In genomic region chr5:69528609-69529008, GRCh38 we compare ENCODE assay signal across 22 cellular contexts.
"Had no signal": no experiment of that assay in that cellular context is flagged by ENCODE, and none has a peak within 500 bp of the region (broad histone marks: within the 10 kb centered on the region; RNA-seq: fewer than 3 reads in every experiment).

No MANE protein-coding gene starts in this region.

- ATAC-seq: activated CD8-positive, alpha-beta T cell treated with anti-CD3 and anti-CD28 coated beads for 36 hours; activated T-cell treated with anti-CD3 and anti-CD28 coated beads, Interleukin-2, amount 50 U/mL, for 72 hours; activated T-helper 17 cell treated with anti-CD3 and anti-CD28 coated beads, Interleukin-2, amount 50 U/mL, for 72 hours had no signal

- H3K27ac ChIP-seq: brain microvascular endothelial cell, WERI-Rb-1 had no signal

- H3K36me3 ChIP-seq: brain microvascular endothelial cell, WERI-Rb-1 had no signal

- DNase-seq: activated CD4-positive, alpha-beta T cell treated with anti-CD3 and anti-CD28 coated beads, Interleukin-2, amount 10 ng/mL, durations not matched to agents 24 days and 14 days; activated CD4-positive, alpha-beta T cell treated with anti-CD3 and anti-CD28 coated beads, Interleukin-2, amount 50 U/mL, for 4 hours; activated CD8-positive, alpha-beta T cell treated with anti-CD3 and anti-CD28 coated beads for 36 hours; activated effector memory CD4-positive, alpha-beta T cell treated with anti-CD3 and anti-CD28 coated beads, Interleukin-2, amount 50 U/mL, for 16 hours; activated naive CD4-positive, alpha-beta T cell; activated naive CD4-positive, alpha-beta T cell treated with anti-CD3 and anti-CD28 coated beads, Interleukin-2, amount 50 U/mL, for 16 hours; activated naive CD8-positive, alpha-beta T cell treated with anti-CD3 and anti-CD28 coated beads for 36 hours; activated T-cell treated with anti-CD3 and anti-CD28 coated beads, Interleukin-2, amount 50 U/mL, for 1 hour; activated T-cell treated with anti-CD3 and anti-CD28 coated beads, Interleukin-2, amount 50 U/mL, for 72 hours; amniotic stem cell; aorta; brain microvascular endothelial cell; central memory CD4-positive, alpha-beta T cell; Karpas-422; NCI-H1105; NCI-H1417 treated with DMSO at 0.1 percent for 48 hours; NCI-H1930; NK-92 treated with Interleukin-12 subunit alpha and Interleukin-12 subunit beta, amount 100 ng/mL, for 24 hours; Right ventricle myocardium superior; T1000; WERI-Rb-1 had no signal

- H3K27me3 ChIP-seq: brain microvascular endothelial cell had no signal
